Comparison of ENCODE assay signal across 10 cellular contexts in genomic region chr10:117541405-117541908, GRCh38. TPM values are rescaled to one million over a fixed set of nuclear protein-coding genes. Genes with fewer than 3 reads are reported as not detected.
A peak's percentile ranks its signal among the peaks of the same experiment; 100 is the strongest.
DNase-seq lines count a peak whose midpoint lies in the region; ATAC-seq and TF ChIP-seq lines count a peak whose summit lies in the region.
"Had no signal": no experiment of that assay in that cellular context is flagged by ENCODE, and none has a peak within 500 bp of the region (broad histone marks: within the 10 kb centered on the region; RNA-seq: fewer than 3 reads in every experiment).

No MANE protein-coding gene starts in this region.

- H3K4me1 Mint-ChIP-seq in GM23338 (peaks cover 34% of the 10 kb centered on the region), chondrocyte (ENCODE audit: low read depth) (peaks cover 41% of the 10 kb centered on the region)

- peaks cover 44% of the 10 kb centered on the region for H3K4me1 ChIP-seq in GM23338 (ENCODE audit: insufficient read depth)
- H3K4me1 ChIP-seq in mesendoderm (ENCODE audit: control insufficient read depth, low read depth, low read length): peaks cover 7% of the 10 kb centered on the region

- no peak overlapping the region for H2BK5ac ChIP-seq in mesendoderm (ENCODE audit: low read length)

- H4K8ac ChIP-seq in mesendoderm (ENCODE audit: low read depth, low read length): no peak overlapping the region

- DNase-seq in AG08395 (ENCODE audit: low spot score) (peak; percentile 87), GM23338 (ENCODE audit: low spot score) (peak; percentile 86), chondrocyte (ENCODE audit: low spot score) (no peak), mesendoderm (peak; percentile 81), dermis blood vessel endothelial cell (no peak)
- DNase-seq: GDM1 had no signal

- H3K27ac ChIP-seq in GM23338 (ENCODE audit: low read depth) (no peak overlapping the region), mesendoderm (ENCODE audit: low read depth, low read length) (no peak overlapping the region)
- H3K27ac ChIP-seq: RWPE1 had no signal

- H3K79me2 ChIP-seq in GM23338 (replicated peaks; ENCODE audit: insufficient read depth) (no peaks in the 10 kb centered on the region), mesendoderm (ENCODE audit: control insufficient read depth, insufficient read depth, low read length) (no peaks in the 10 kb centered on the region)

- H2AFZ ChIP-seq in GM23338: peak overlapping the region; percentile 97; the same call in 1 of the 2 replicates

- H2BK120ac ChIP-seq in mesendoderm (ENCODE audit: low read depth, low read length): no peak overlapping the region

- peaks cover 5% of the 10 kb centered on the region; the same call in 2 of the 3 replicates for H3K9me3 Mint-ChIP-seq in GM23338
- no peaks in the 10 kb centered on the region for H3K9me3 Mint-ChIP-seq in chondrocyte (ENCODE audit: low read depth)

- peak overlapping the region; percentile 94 for H3K4me2 ChIP-seq in GM23338
- H3K4me2 ChIP-seq in mesendoderm (ENCODE audit: low read length): peak overlapping the region; percentile 79

- H3F3A ChIP-seq in GM23338 (replicated peaks; ENCODE audit: low read depth): no peaks in the 10 kb centered on the region

- no peaks in the 10 kb centered on the region; the same call in 2 of the 3 replicates for H3K36me3 Mint-ChIP-seq in GM23338 (ENCODE audit: low read depth)
- peaks cover 3% of the 10 kb centered on the region for H3K36me3 Mint-ChIP-seq in chondrocyte (ENCODE audit: low read depth)

- H3K79me1 ChIP-seq in mesendoderm (ENCODE audit: low read length): no peaks in the 10 kb centered on the region

- no peak overlapping the region for H3K4ac ChIP-seq in mesendoderm (ENCODE audit: low read depth, low read length)

- peak overlapping the region; percentile 68 for H3K4me3 ChIP-seq in GM23338
- H3K4me3 ChIP-seq in mesendoderm (ENCODE audit: low read length): no peak overlapping the region

- no peak overlapping the region for H3K18ac ChIP-seq in mesendoderm (ENCODE audit: low read length)

- peak overlapping the region; percentile 34 for H3K56ac ChIP-seq in mesendoderm (ENCODE audit: low read length)

- H4K20me1 ChIP-seq in GM23338 (replicated peaks; ENCODE audit: insufficient read depth): peaks cover 26% of the 10 kb centered on the region

- TF ChIP-seq CTCF in GM23338 (conservative IDR thresholded peaks at IDR 0.05; ENCODE audit: low read depth in 2 of 2) (no peak), chondrocyte (IDR thresholded peaks at IDR 0.05) (no peak)

- H3K36me3 ChIP-seq in GM23338 (ENCODE audit: insufficient read depth) (no peaks in the 10 kb centered on the region), mesendoderm (ENCODE audit: control insufficient read depth, insufficient read depth, low read length) (no peaks in the 10 kb centered on the region)

- peak overlapping the region; percentile 75 for H3K4me3 Mint-ChIP-seq in GM23338
- peak overlapping the region; percentile 37 for H3K4me3 Mint-ChIP-seq in chondrocyte (ENCODE audit: unreplicated experiment)

- no peak overlapping the region for H2AK5ac ChIP-seq in mesendoderm (ENCODE audit: low read length)

- no peak overlapping the region for H4K5ac ChIP-seq in mesendoderm (ENCODE audit: low read length)

- no peaks in the 10 kb centered on the region for H3K9me2 ChIP-seq in GM23338 (ENCODE audit: insufficient read depth)

- no peak overlapping the region for H3K27ac Mint-ChIP-seq in GM23338
- H3K27ac Mint-ChIP-seq in chondrocyte (ENCODE audit: unreplicated experiment): no peak overlapping the region

- H3K27me3 ChIP-seq in GM23338 (ENCODE audit: insufficient read depth): peaks cover 100% of the 10 kb centered on the region
- peaks cover 68% of the 10 kb centered on the region for H3K27me3 ChIP-seq in mesendoderm (ENCODE audit: insufficient read depth, low read length, poor library complexity)

- ATAC-seq in GM23338: no peak
- no peak for ATAC-seq in GM21423 (IDR thresholded peaks at IDR 0.05; ENCODE audit: unreplicated experiment)
- no peak for ATAC-seq in HG02884 (IDR thresholded peaks at IDR 0.05; ENCODE audit: unreplicated experiment)
- ATAC-seq in HG03354 (IDR thresholded peaks at IDR 0.05; ENCODE audit: poor library complexity, severe bottlenecking, unreplicated experiment): no peak

- no peak overlapping the region for H2BK15ac ChIP-seq in mesendoderm (replicated peaks; ENCODE audit: low read depth)

- H3K27me3 Mint-ChIP-seq in GM23338 (ENCODE audit: insufficient read depth, low read depth, poor library complexity) (peaks cover 97% of the 10 kb centered on the region), chondrocyte (ENCODE audit: low read depth) (peaks cover 52% of the 10 kb centered on the region)

- H3K9ac ChIP-seq in mesendoderm (ENCODE audit: low read length): peak overlapping the region; percentile 53

- H3K23ac ChIP-seq in mesendoderm (ENCODE audit: low read length): no peak overlapping the region

- WGBS in mesendoderm (ENCODE audit: extremely low coverage, insufficient coverage, low lambda C conversion rate): no CpG with 5 or more reads among the region's 32 CpGs

TF ChIP-seq in GM23338, 12 proteins besides CTCF, POLR2A, EP300 and RAD21:
- TF ChIP-seq EZH2phosphoT487 (IDR thresholded peaks at IDR 0.05; ENCODE audit: unreplicated experiment) (no peak), CREB1 (CRISPR knock-in tag; IDR thresholded peaks at IDR 0.05; ENCODE audit: low read depth) (peak; percentile 32; the same call in 1 of the 2 replicates)

RNA-seq across cellular contexts. Expression of gene EMX2, which starts 1.1 kb away (rescaled TPM):
- not detected in 2 replicates for total RNA-seq in GM23338 (2014; rRNA removed; shearing (Covaris generic))
- not detected in 2 replicates for polyA plus RNA-seq in GM23338 (2016; fragmentation: Nextera tagmentation; extraction: Ambion mirVana)
- total RNA-seq in chondrocyte: 4.7 TPM in 1 of 3 replicates, not detected in the others
- 0.04 TPM for polyA plus RNA-seq in mesendoderm (2013, experiment 1 of 2)
- not detected for polyA plus RNA-seq in mesendoderm (2013, experiment 2 of 2)
- 0.09 and 0.17 TPM in 2 replicates for total RNA-seq in dermis blood vessel endothelial cell

Comparison
In these comparisons a context has a peak if more than half of its experiments do, and no peak if none do; other contexts are left out.
1. DNase-seq: peak in AG08395 (single experiment), GM23338 (single experiment) and mesendoderm (single experiment); none in chondrocyte (single experiment) and dermis blood vessel endothelial cell (single experiment).